In genomic region chr7:142553216-142553615, GRCh38 we compare ENCODE assay signal across 15 cellular contexts.
"Had no signal": no experiment of that assay in that cellular context is flagged by ENCODE, and none has a peak within 500 bp of the region (broad histone marks: within the 10 kb centered on the region; RNA-seq: fewer than 3 reads in every experiment).

No MANE protein-coding gene starts in this region.

- H3K9me3 Mint-ChIP-seq: activated CD8-positive, alpha-beta T cell treated with anti-CD3 and anti-CD28 coated beads for 36 hours; activated naive CD4-positive, alpha-beta T cell treated with anti-CD3 and anti-CD28 coated beads for 36 hours; activated T-helper 17 cell treated with anti-CD3 and anti-CD28 coated beads, Interleukin-2, amount 50 U/mL, for 72 hours; brain; immature natural killer cell; naive B cell had no signal

- H3K27me3 ChIP-seq: neutrophil, vagina had no signal

- H3K27ac ChIP-seq: esophagus squamous epithelium, lower lobe of right lung, neutrophil, vagina, VCaP had no signal

- H3K36me3 ChIP-seq: esophagus squamous epithelium, lower lobe of right lung, neutrophil, vagina had no signal

- ATAC-seq: activated CD8-positive, alpha-beta T cell treated with anti-CD3 and anti-CD28 coated beads for 36 hours; activated T-helper 17 cell treated with anti-CD3 and anti-CD28 coated beads, Interleukin-2, amount 50 U/mL, for 72 hours; left cardiac atrium; lower lobe of right lung had no signal

- H3K4me1 ChIP-seq: lower lobe of right lung, vagina had no signal

- H3K9me3 ChIP-seq: esophagus squamous epithelium, lower lobe of right lung, neutrophil, vagina had no signal

- H3K36me3 Mint-ChIP-seq: brain, immature natural killer cell had no signal

- DNase-seq: activated CD8-positive, alpha-beta T cell treated with anti-CD3 and anti-CD28 coated beads for 36 hours; activated naive CD4-positive, alpha-beta T cell treated with anti-CD3 and anti-CD28 coated beads for 36 hours; esophagus squamous epithelium; immature natural killer cell; left cardiac atrium; lower lobe of right lung; naive B cell; posterior cingulate gyrus; SW 1271; T-helper 9 cell had no signal

- H3K4me1 Mint-ChIP-seq: activated T-helper 17 cell treated with anti-CD3 and anti-CD28 coated beads, Interleukin-2, amount 50 U/mL, for 72 hours; brain; immature natural killer cell had no signal

- H3K4me3 ChIP-seq: esophagus squamous epithelium, lower lobe of right lung, vagina had no signal

- H3K27me3 Mint-ChIP-seq: activated T-helper 17 cell treated with anti-CD3 and anti-CD28 coated beads, Interleukin-2, amount 50 U/mL, for 72 hours had no signal

- H3K27ac Mint-ChIP-seq: activated CD8-positive, alpha-beta T cell treated with anti-CD3 and anti-CD28 coated beads for 36 hours; activated T-helper 17 cell treated with anti-CD3 and anti-CD28 coated beads, Interleukin-2, amount 50 U/mL, for 72 hours; brain; immature natural killer cell; naive B cell had no signal

- H3K4me3 Mint-ChIP-seq: activated CD8-positive, alpha-beta T cell treated with anti-CD3 and anti-CD28 coated beads for 36 hours; activated naive CD4-positive, alpha-beta T cell treated with anti-CD3 and anti-CD28 coated beads for 36 hours; brain; immature natural killer cell; naive B cell had no signal
